Comparison of ENCODE assay signal across 8 cellular contexts in genomic region chr2:42360890-42361727, GRCh38. TPM values are rescaled to one million over a fixed set of nuclear protein-coding genes. Genes with fewer than 3 reads are reported as not detected.
DNase-seq lines count a peak whose midpoint lies in the region; ATAC-seq, FAIRE-seq and TF ChIP-seq lines count a peak whose summit lies in the region.

TSS of gene COX7A2L (minus strand) at chr2:42361217. CDS start at chr2:42361161, 56 bp downstream.

- peak; percentile 86 for ATAC-seq in GM21447 (IDR thresholded peaks at IDR 0.05; ENCODE audit: unreplicated experiment)

- no peaks in the 10 kb centered on the region for H3K9me2 ChIP-seq in OCI-LY1 (ENCODE audit: low read depth, low read length)

- no peaks in the 10 kb centered on the region for H3K36me3 Mint-ChIP-seq in mesothelial cell of epicardium

- H3K27me3 ChIP-seq in HUES64 (ENCODE audit: insufficient read depth, low read length): no peaks in the 10 kb centered on the region
- no peaks in the 10 kb centered on the region for H3K27me3 ChIP-seq in OCI-LY1 (ENCODE audit: insufficient read depth, low read length)

- H3K4me3 ChIP-seq in HUES64 (ENCODE audit: low read length): peak within 1 kb of the TSS; percentile 96
- H3K4me3 ChIP-seq in OCI-LY1 (ENCODE audit: low read depth, low read length, poor library complexity, severe bottlenecking): peak within 1 kb of the TSS; percentile 87

- H3K27ac Mint-ChIP-seq in mesothelial cell of epicardium: peak within 1 kb of the TSS; percentile 99

- H4K20me1 ChIP-seq in OCI-LY1 (ENCODE audit: insufficient read depth, low read length): no peaks in the 10 kb centered on the region

- H3F3A ChIP-seq in OCI-LY1 (ENCODE audit: insufficient read depth, low read length): no peaks in the 10 kb centered on the region

- no peaks in the 10 kb centered on the region for H3K9me3 Mint-ChIP-seq in mesothelial cell of epicardium

- peak within 1 kb of the TSS; percentile 66 for H2AFZ ChIP-seq in OCI-LY1 (ENCODE audit: low read length)

- H3K36me3 ChIP-seq in HUES64 (ENCODE audit: insufficient read depth, low read length) (no peaks in the 10 kb centered on the region), OCI-LY1 (ENCODE audit: insufficient read depth, low read length) (peaks cover 5% of the 10 kb centered on the region; the same call in 1 of the 2 replicates)

- TF ChIP-seq CTCF in D721Med (IDR thresholded peaks at IDR 0.05; ENCODE audit: insufficient read depth, missing control alignments) (peak; percentile 45), OCI-LY1 (IDR thresholded peaks at IDR 0.05; ENCODE audit: low read length) (0 out of 2 replicates have a peak, but pooled peaks have one; percentile 11), mesothelial cell of epicardium (IDR thresholded peaks at IDR 0.05; ENCODE audit: unreplicated experiment) (no peak)

- peaks cover 13% of the 10 kb centered on the region for H3K4me1 ChIP-seq in HUES64 (ENCODE audit: insufficient read depth, low read length)
- H3K4me1 ChIP-seq in OCI-LY1 (ENCODE audit: insufficient read depth, low read length, severe bottlenecking): peaks cover 32% of the 10 kb centered on the region

- WGBS in HUES64: under 1% methylated on average over 61 of the region's 61 CpGs

- H3K27me3 Mint-ChIP-seq in mesothelial cell of epicardium (ENCODE audit: low read depth): no peaks in the 10 kb centered on the region

- H3K79me2 ChIP-seq in OCI-LY1 (ENCODE audit: insufficient read depth, low read length): peaks cover 46% of the 10 kb centered on the region

- FAIRE-seq in D721Med (lab: Jason Lieb, UNC) (no peak), endometrium (lab: Jason Lieb, UNC) (peak; percentile 37)

- peaks cover 28% of the 10 kb centered on the region for H3K4me1 Mint-ChIP-seq in mesothelial cell of epicardium

- H3K27ac ChIP-seq in HUES64 (ENCODE audit: low read depth, low read length) (peak within 1 kb of the TSS; percentile 92), OCI-LY1 (ENCODE audit: low read depth, low read length, poor library complexity, severe bottlenecking) (peak within 1 kb of the TSS; percentile 90)

- no peaks in the 10 kb centered on the region for H3K9me3 ChIP-seq in HUES64 (ENCODE audit: insufficient read depth, low read depth, low read length)
- no peaks in the 10 kb centered on the region for H3K9me3 ChIP-seq in OCI-LY1 (ENCODE audit: low read length)

- peak within 1 kb of the TSS; percentile 74 for H3K4me2 ChIP-seq in OCI-LY1 (ENCODE audit: low read length)

- DNase-seq in D721Med (ENCODE audit: insufficient read length, low spot score) (peak; percentile 90), mesothelial cell of epicardium (ENCODE audit: low spot score in 2 of 2, unreplicated experiment in 2 of 2) (peak; percentile 95 to 98)
- peak; percentile 95 for DNase-seq in activated CD8-positive, alpha-beta memory T cell treated with anti-CD3 and anti-CD28 coated beads, Interleukin-2, amount 50 U/mL, for 4 hours
- peak; percentile 90 to 91 for DNase-seq in stimulated activated CD8-positive, alpha-beta memory T cell treated with anti-CD3 and anti-CD28 coated beads, Interleukin-15, amount 100 ng/mL, for 48 hours (ENCODE audit: low read depth in 2 of 2)

- H3K9ac ChIP-seq in HUES64 (ENCODE audit: low read depth, low read length) (peak within 1 kb of the TSS; percentile 93), OCI-LY1 (ENCODE audit: low read length) (peak within 1 kb of the TSS; percentile 87)

- peak within 1 kb of the TSS; percentile 94 for H3K4me3 Mint-ChIP-seq in mesothelial cell of epicardium

RNA-seq across cellular contexts. Expression of gene COX7A2L, which starts in this region (rescaled TPM):
- polyA plus RNA-seq in HUES64 (2013, experiment 1 of 2): 102 TPM
- polyA plus RNA-seq in HUES64 (2013, experiment 2 of 2): 109 TPM
- 82.5 to 85.1 TPM (median 83.0 TPM) in 3 replicates for total RNA-seq in mesothelial cell of epicardium

Comparison
In these comparisons a context has a peak if more than half of its experiments do, and no peak if none do; other contexts are left out.
1. Peak in every context shown above with its lines: DNase-seq, ATAC-seq, H3K4me3 ChIP-seq and H3K27ac ChIP-seq.